33 cellular contexts compared by ENCODE assay signal in genomic region chr20:18361678-18362077, GRCh38.
"Had no signal": no experiment of that assay in that cellular context is flagged by ENCODE, and none has a peak within 500 bp of the region (broad histone marks: within the 10 kb centered on the region; RNA-seq: fewer than 3 reads in every experiment).

No MANE protein-coding gene starts in this region.

- H3K9me3 ChIP-seq: ascending aorta had no signal

- H3K27ac ChIP-seq: ascending aorta, cardiac muscle cell, WERI-Rb-1 had no signal

- H3K36me3 ChIP-seq: ascending aorta, cardiac muscle cell, WERI-Rb-1 had no signal

- H3K27me3 ChIP-seq: ascending aorta, cardiac muscle cell had no signal

- ATAC-seq: activated CD4-positive, alpha-beta T cell treated with anti-CD3 and anti-CD28 coated beads for 36 hours; activated CD4-positive, CD25-positive, alpha-beta regulatory T cell treated with anti-CD3 and anti-CD28 coated beads, Interleukin-2, amount 50 U/mL, for 24 hours; activated CD8-positive, alpha-beta memory T cell treated with anti-CD3 and anti-CD28 coated beads, Interleukin-2, amount 10 ng/mL, durations not matched to agents 7 days and 5 days; activated CD8-positive, alpha-beta T cell treated with anti-CD3 and anti-CD28 coated beads, Interleukin-2, amount 10 ng/mL, durations not matched to agents 7 days and 5 days; activated naive CD8-positive, alpha-beta T cell treated with anti-CD3 and anti-CD28 coated beads, Interleukin-2, amount 50 U/mL, for 24 hours; WTC11 had no signal

- H3K4me1 ChIP-seq: ascending aorta had no signal

- DNase-seq: activated CD4-positive, alpha-beta memory T cell treated with anti-CD3 and anti-CD28 coated beads, Interleukin-2, amount 10 ng/mL, durations not matched to agents 7 days and 5 days; activated CD4-positive, alpha-beta T cell treated with anti-CD3 and anti-CD28 coated beads for 1 hour; activated CD4-positive, alpha-beta T cell treated with anti-CD3 and anti-CD28 coated beads for 36 hours; activated CD4-positive, alpha-beta T cell treated with anti-CD3 and anti-CD28 coated beads for 48 hours; activated CD4-positive, alpha-beta T cell treated with anti-CD3 and anti-CD28 coated beads, Interleukin-2, amount 10 ng/mL, durations not matched to agents 7 days and 5 days; activated CD4-positive, alpha-beta T cell treated with anti-CD3 and anti-CD28 coated beads, Interleukin-2, amount 50 U/mL, for 48 hours; activated CD4-positive, CD25-positive, alpha-beta regulatory T cell; activated CD8-positive, alpha-beta memory T cell treated with anti-CD3 and anti-CD28 coated beads for 24 hours; activated CD8-positive, alpha-beta memory T cell treated with anti-CD3 and anti-CD28 coated beads, Interleukin-2, amount 10 ng/mL, durations not matched to agents 7 days and 5 days; activated CD8-positive, alpha-beta memory T cell treated with anti-CD3 and anti-CD28 coated beads, Interleukin-2, amount 50 U/mL, for 48 hours; activated CD8-positive, alpha-beta T cell treated with anti-CD3 and anti-CD28 coated beads, Interleukin-2, amount 10 ng/mL, durations not matched to agents 7 days and 5 days; activated effector memory CD4-positive, alpha-beta T cell treated with Interleukin-2 at 50 U/mL for 16 hours; activated gamma-delta T cell; activated naive CD4-positive, alpha-beta T cell treated with anti-CD3 and anti-CD28 coated beads, Interleukin-2, amount 10 ng/mL, durations not matched to agents 7 days and 5 days; activated naive CD4-positive, alpha-beta T cell treated with Interleukin-2 at 50 U/mL for 16 hours; activated naive CD8-positive, alpha-beta T cell treated with anti-CD3 and anti-CD28 coated beads, Interleukin-2, amount 10 ng/mL, durations not matched to agents 7 days and 5 days; activated naive CD8-positive, alpha-beta T cell treated with anti-CD3 and anti-CD28 coated beads, Interleukin-2, amount 50 U/mL, for 24 hours; activated T-cell treated with anti-CD3 and anti-CD28 coated beads, Interleukin-2, amount 50 U/mL, for 24 hours; activated T-cell treated with anti-CD3 and anti-CD28 coated beads, Interleukin-2, amount 50 U/mL, for 48 hours; amygdala; anterior cingulate cortex; caudate nucleus; cerebellar nuclear complex; T-helper 1 cell; T-helper 2 cell; T-helper 9 cell; WERI-Rb-1 had no signal

- H3K4me3 ChIP-seq: ascending aorta, cardiac muscle cell had no signal

- FAIRE-seq: bronchial epithelial cell, TTC549 had no signal
